In genomic region chr19:8505680-8506401, GRCh38 we compare ENCODE assay signal across 1 cellular context.
TF ChIP-seq lines count a peak whose summit lies in the region.

No MANE protein-coding gene starts in this region.

TF ChIP-seq in HepG2, 621 proteins besides CTCF, POLR2A, EP300 and RAD21 (continues in another document):
- TF ChIP-seq SOX6 (IDR thresholded peaks at IDR 0.05), result no peak
- TF ChIP-seq SOX6 (CRISPR knock-in tag; IDR thresholded peaks at IDR 0.05), result no peak; the same call in 1 of the 2 replicates
- peak; percentile 18; the same call in 1 of the 2 replicates for TF ChIP-seq ZNF563 (CRISPR knock-in tag; IDR thresholded peaks at IDR 0.05)
- peak; percentile 82 for TF ChIP-seq STAG1 (CRISPR knock-in tag; IDR thresholded peaks at IDR 0.05)
- no peak for TF ChIP-seq CEBPG (CRISPR knock-in tag; IDR thresholded peaks at IDR 0.05)
- peak; percentile 65; the same call in 1 of the 2 replicates for TF ChIP-seq FOXC1 (CRISPR knock-in tag; IDR thresholded peaks at IDR 0.05; ENCODE audit: borderline replicate concordance)
- peak; percentile 20 for TF ChIP-seq ZBTB7B (CRISPR knock-in tag; IDR thresholded peaks at IDR 0.05)
- TF ChIP-seq ETS1 (CRISPR knock-in tag; IDR thresholded peaks at IDR 0.05), result no peak
- TF ChIP-seq FOXP4 (CRISPR knock-in tag; IDR thresholded peaks at IDR 0.05), result 0 out of 2 replicates have a peak, but pooled peaks have one; percentile 7
- TF ChIP-seq CENPT (CRISPR knock-in tag; IDR thresholded peaks at IDR 0.05; ENCODE audit: low read depth), result no peak
- peak; percentile 71; the same call in 1 of the 2 replicates for TF ChIP-seq ZNF879 (CRISPR knock-in tag; IDR thresholded peaks at IDR 0.05)
- TF ChIP-seq, protein P1, sequence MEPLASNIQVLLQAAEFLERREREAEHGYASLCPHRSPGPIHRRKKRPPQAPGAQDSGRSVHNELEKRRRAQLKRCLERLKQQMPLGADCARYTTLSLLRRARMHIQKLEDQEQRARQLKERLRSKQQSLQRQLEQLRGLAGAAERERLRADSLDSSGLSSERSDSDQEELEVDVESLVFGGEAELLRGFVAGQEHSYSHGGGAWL (CRISPR knock-in tag; IDR thresholded peaks at IDR 0.05), result peak; percentile 87; the same call in 1 of the 2 replicates
- no peak for TF ChIP-seq SIX1 (CRISPR knock-in tag; IDR thresholded peaks at IDR 0.05; ENCODE audit: borderline replicate concordance)
- TF ChIP-seq ZNF772 (CRISPR knock-in tag; IDR thresholded peaks at IDR 0.05), result peak; percentile 83
- no peak for TF ChIP-seq SATB2 (CRISPR knock-in tag; IDR thresholded peaks at IDR 0.05)
- peak; percentile 95 for TF ChIP-seq AGO2 (optimal IDR thresholded peaks at IDR 0.05; ENCODE audit: low read depth, low read length)
- TF ChIP-seq, protein P2, sequence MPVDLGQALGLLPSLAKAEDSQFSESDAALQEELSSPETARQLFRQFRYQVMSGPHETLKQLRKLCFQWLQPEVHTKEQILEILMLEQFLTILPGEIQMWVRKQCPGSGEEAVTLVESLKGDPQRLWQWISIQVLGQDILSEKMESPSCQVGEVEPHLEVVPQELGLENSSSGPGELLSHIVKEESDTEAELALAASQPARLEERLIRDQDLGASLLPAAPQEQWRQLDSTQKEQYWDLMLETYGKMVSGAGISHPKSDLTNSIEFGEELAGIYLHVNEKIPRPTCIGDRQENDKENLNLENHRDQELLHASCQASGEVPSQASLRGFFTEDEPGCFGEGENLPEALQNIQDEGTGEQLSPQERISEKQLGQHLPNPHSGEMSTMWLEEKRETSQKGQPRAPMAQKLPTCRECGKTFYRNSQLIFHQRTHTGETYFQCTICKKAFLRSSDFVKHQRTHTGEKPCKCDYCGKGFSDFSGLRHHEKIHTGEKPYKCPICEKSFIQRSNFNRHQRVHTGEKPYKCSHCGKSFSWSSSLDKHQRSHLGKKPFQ (CRISPR knock-in tag; IDR thresholded peaks at IDR 0.05; ENCODE audit: insufficient replicate concordance), result no peak
- no peak for TF ChIP-seq ZNF460 (CRISPR knock-in tag; IDR thresholded peaks at IDR 0.05; ENCODE audit: borderline replicate concordance)
- TF ChIP-seq ZBTB8A (CRISPR knock-in tag; IDR thresholded peaks at IDR 0.05; ENCODE audit: borderline replicate concordance, low read depth), result no peak
- TF ChIP-seq PRMT3 (CRISPR knock-in tag; IDR thresholded peaks at IDR 0.05; ENCODE audit: borderline replicate concordance, low read depth), result no peak
- TF ChIP-seq PCBP2 (optimal IDR thresholded peaks at IDR 0.05; ENCODE audit: low read depth, low read length, poor library complexity, severe bottlenecking), result no peak
- TF ChIP-seq, protein P3, sequence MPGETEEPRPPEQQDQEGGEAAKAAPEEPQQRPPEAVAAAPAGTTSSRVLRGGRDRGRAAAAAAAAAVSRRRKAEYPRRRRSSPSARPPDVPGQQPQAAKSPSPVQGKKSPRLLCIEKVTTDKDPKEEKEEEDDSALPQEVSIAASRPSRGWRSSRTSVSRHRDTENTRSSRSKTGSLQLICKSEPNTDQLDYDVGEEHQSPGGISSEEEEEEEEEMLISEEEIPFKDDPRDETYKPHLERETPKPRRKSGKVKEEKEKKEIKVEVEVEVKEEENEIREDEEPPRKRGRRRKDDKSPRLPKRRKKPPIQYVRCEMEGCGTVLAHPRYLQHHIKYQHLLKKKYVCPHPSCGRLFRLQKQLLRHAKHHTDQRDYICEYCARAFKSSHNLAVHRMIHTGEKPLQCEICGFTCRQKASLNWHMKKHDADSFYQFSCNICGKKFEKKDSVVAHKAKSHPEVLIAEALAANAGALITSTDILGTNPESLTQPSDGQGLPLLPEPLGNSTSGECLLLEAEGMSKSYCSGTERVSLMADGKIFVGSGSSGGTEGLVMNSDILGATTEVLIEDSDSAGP (CRISPR knock-in tag; IDR thresholded peaks at IDR 0.05; ENCODE audit: borderline replicate concordance), result peak; percentile 81; the same call in 1 of the 2 replicates
- peak; percentile 75 for TF ChIP-seq SAP130 (CRISPR knock-in tag; IDR thresholded peaks at IDR 0.05; ENCODE audit: low read depth)
- peak; percentile 75 for TF ChIP-seq SRSF1 (optimal IDR thresholded peaks at IDR 0.05; ENCODE audit: low read depth, low read length)
- no peak for TF ChIP-seq ZNF232 (CRISPR knock-in tag; IDR thresholded peaks at IDR 0.05; ENCODE audit: borderline replicate concordance)
- TF ChIP-seq ZNF598 (CRISPR knock-in tag; IDR thresholded peaks at IDR 0.05; ENCODE audit: borderline replicate concordance), result peak; percentile 58; the same call in 1 of the 2 replicates
- TF ChIP-seq TBX2 (CRISPR knock-in tag; IDR thresholded peaks at IDR 0.05; ENCODE audit: borderline replicate concordance), result peak; percentile 72
- 0 out of 2 replicates have a peak, but pooled peaks have one; percentile 16 for TF ChIP-seq ZNF850 (CRISPR knock-in tag; conservative IDR thresholded peaks at IDR 0.05)
- no peak for TF ChIP-seq KDM6A (CRISPR knock-in tag; IDR thresholded peaks at IDR 0.05; ENCODE audit: low read depth)
- no peak for TF ChIP-seq ZBTB1 (CRISPR knock-in tag; IDR thresholded peaks at IDR 0.05; ENCODE audit: borderline replicate concordance)
- peak; percentile 70; the same call in 1 of the 2 replicates for TF ChIP-seq ZBTB7A (CRISPR knock-in tag; IDR thresholded peaks at IDR 0.05)
- no peak for TF ChIP-seq PPARG (CRISPR knock-in tag; conservative IDR thresholded peaks at IDR 0.05)
- peak; percentile 78 for TF ChIP-seq HDAC1 (CRISPR knock-in tag; IDR thresholded peaks at IDR 0.05)
- 0 out of 2 replicates have a peak, but pooled peaks have one; percentile 43 for TF ChIP-seq ZNF160 (CRISPR knock-in tag; IDR thresholded peaks at IDR 0.05)
- TF ChIP-seq YEATS4 (CRISPR knock-in tag; IDR thresholded peaks at IDR 0.05; ENCODE audit: borderline replicate concordance), result peak; percentile 45; the same call in 1 of the 2 replicates
- TF ChIP-seq ZNF562 (CRISPR knock-in tag; IDR thresholded peaks at IDR 0.05; ENCODE audit: borderline replicate concordance), result no peak
- peak; percentile 42; the same call in 1 of the 2 replicates for TF ChIP-seq MED13 (CRISPR knock-in tag; IDR thresholded peaks at IDR 0.05)
- TF ChIP-seq ZKSCAN1 (IDR thresholded peaks at IDR 0.05; ENCODE audit: low read length), result no peak
- no peak; the same call in 1 of the 2 replicates for TF ChIP-seq ZNF703 (CRISPR knock-in tag; IDR thresholded peaks at IDR 0.05; ENCODE audit: borderline replicate concordance)
- peak; percentile 38; the same call in 1 of the 2 replicates for TF ChIP-seq PHF8 (CRISPR knock-in tag; IDR thresholded peaks at IDR 0.05)
- TF ChIP-seq SP5 (CRISPR knock-in tag; IDR thresholded peaks at IDR 0.05; ENCODE audit: borderline replicate concordance, low read depth), result no peak
- TF ChIP-seq, protein P4, sequence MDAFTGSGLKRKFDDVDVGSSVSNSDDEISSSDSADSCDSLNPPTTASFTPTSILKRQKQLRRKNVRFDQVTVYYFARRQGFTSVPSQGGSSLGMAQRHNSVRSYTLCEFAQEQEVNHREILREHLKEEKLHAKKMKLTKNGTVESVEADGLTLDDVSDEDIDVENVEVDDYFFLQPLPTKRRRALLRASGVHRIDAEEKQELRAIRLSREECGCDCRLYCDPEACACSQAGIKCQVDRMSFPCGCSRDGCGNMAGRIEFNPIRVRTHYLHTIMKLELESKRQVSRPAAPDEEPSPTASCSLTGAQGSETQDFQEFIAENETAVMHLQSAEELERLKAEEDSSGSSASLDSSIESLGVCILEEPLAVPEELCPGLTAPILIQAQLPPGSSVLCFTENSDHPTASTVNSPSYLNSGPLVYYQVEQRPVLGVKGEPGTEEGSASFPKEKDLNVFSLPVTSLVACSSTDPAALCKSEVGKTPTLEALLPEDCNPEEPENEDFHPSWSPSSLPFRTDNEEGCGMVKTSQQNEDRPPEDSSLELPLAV (CRISPR knock-in tag; conservative IDR thresholded peaks at IDR 0.05; ENCODE audit: low read depth), result no peak
- TF ChIP-seq MIER3 (CRISPR knock-in tag; IDR thresholded peaks at IDR 0.05; ENCODE audit: borderline replicate concordance), result no peak
- TF ChIP-seq KLF15 (CRISPR knock-in tag; IDR thresholded peaks at IDR 0.05; ENCODE audit: borderline replicate concordance), result no peak
- no peak for TF ChIP-seq NCOA1 (CRISPR knock-in tag; IDR thresholded peaks at IDR 0.05)
- no peak for TF ChIP-seq ZSCAN20 (CRISPR knock-in tag; IDR thresholded peaks at IDR 0.05; ENCODE audit: borderline replicate concordance)
- no peak for TF ChIP-seq TCF12 (IDR thresholded peaks at IDR 0.05)
- TF ChIP-seq TCF12 (CRISPR knock-in tag; IDR thresholded peaks at IDR 0.05), result no peak
- TF ChIP-seq ZNF891 (CRISPR knock-in tag; IDR thresholded peaks at IDR 0.05), result 0 out of 2 replicates have a peak, but pooled peaks have one; percentile 30
- TF ChIP-seq ZSCAN31 (CRISPR knock-in tag; IDR thresholded peaks at IDR 0.05; ENCODE audit: low read depth), result peak; percentile 74; the same call in 1 of the 2 replicates
- peak; percentile 70; the same call in 1 of the 2 replicates for TF ChIP-seq HIVEP1 (CRISPR knock-in tag; IDR thresholded peaks at IDR 0.05)
- no peak for TF ChIP-seq NONO (IDR thresholded peaks at IDR 0.05)
- TF ChIP-seq NONO (CRISPR knock-in tag; conservative IDR thresholded peaks at IDR 0.05), result peak; percentile 81
- no peak for TF ChIP-seq MAFF (IDR thresholded peaks at IDR 0.05; ENCODE audit: low read depth, low read length)
- peak; percentile 75; the same call in 1 of the 2 replicates for TF ChIP-seq CCDC6 (CRISPR knock-in tag; IDR thresholded peaks at IDR 0.05)
- peak; percentile 76; the same call in 1 of the 2 replicates for TF ChIP-seq MYPOP (CRISPR knock-in tag; IDR thresholded peaks at IDR 0.05)
- TF ChIP-seq PHF21A (CRISPR knock-in tag; IDR thresholded peaks at IDR 0.05), result peak; percentile 60
- no peak for TF ChIP-seq HOXA5 (CRISPR knock-in tag; IDR thresholded peaks at IDR 0.05)
- TF ChIP-seq RNF2 (conservative IDR thresholded peaks at IDR 0.05; ENCODE audit: low read depth), result 0 out of 2 replicates have a peak, but pooled peaks have one; percentile 29
- TF ChIP-seq ZNF350 (CRISPR knock-in tag; IDR thresholded peaks at IDR 0.05; ENCODE audit: borderline replicate concordance, low read depth), result peak; percentile 65; the same call in 1 of the 2 replicates
- TF ChIP-seq FOSL1 (CRISPR knock-in tag; IDR thresholded peaks at IDR 0.05; ENCODE audit: borderline replicate concordance), result no peak
- 0 out of 2 replicates have a peak, but pooled peaks have one; percentile 17 for TF ChIP-seq FOXA3 (CRISPR knock-in tag; IDR thresholded peaks at IDR 0.05)
- no peak for TF ChIP-seq SMAD1 (CRISPR knock-in tag; IDR thresholded peaks at IDR 0.05; ENCODE audit: borderline replicate concordance, low read depth)
- no peak; the same call in 1 of the 2 replicates for TF ChIP-seq PRDM15 (CRISPR knock-in tag; IDR thresholded peaks at IDR 0.05)
- TF ChIP-seq PITX1 (CRISPR knock-in tag; IDR thresholded peaks at IDR 0.05), result peak; percentile 53; the same call in 1 of the 2 replicates
